ENCODE assay signal across 1 cellular context in the genomic region with DNA sequence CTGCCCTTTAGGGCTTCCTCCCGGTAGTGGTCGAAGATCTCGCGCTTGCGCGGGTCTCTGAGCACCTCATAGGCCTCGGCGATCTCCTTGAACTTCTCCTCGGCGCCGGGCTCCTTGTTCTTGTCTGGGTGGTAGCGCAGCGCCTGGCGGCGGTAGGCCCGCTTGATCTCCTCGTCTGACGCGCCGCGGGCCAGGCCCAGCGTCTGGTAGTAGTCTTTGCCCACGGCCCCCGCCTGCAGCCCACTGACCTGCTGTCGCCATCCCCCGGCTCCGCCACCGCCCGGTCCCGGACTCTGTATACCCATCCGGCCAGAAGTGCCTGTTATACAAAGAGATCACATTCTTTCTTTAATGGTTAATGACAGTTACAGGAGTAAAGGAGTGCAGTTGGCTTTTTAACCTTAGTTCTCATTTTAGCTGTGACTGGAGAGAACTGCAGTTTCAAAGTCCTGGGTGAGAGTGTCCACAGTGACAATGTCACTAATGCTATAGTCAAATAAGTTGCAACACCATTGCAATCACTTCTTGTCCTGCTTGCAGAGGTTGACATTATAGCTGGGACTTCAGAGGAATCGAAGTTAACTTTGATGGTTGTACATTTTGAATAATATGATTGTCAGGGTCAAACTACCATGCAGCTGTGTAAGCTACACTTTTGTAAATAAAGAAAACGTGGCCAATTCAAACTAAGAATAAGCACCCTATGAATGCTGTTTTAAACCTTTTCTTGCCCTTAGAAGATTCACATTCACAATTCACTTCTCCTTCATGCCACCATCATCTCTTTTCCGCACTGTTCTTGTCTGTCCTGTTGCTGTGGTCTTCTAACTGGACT.
TF ChIP-seq lines count a peak whose summit lies in the region.

No MANE protein-coding gene starts in this region.

TF ChIP-seq in HepG2, 621 proteins besides CTCF, POLR2A, EP300 and RAD21 (continued from another document and continues in another):
- TF ChIP-seq, protein P1, sequence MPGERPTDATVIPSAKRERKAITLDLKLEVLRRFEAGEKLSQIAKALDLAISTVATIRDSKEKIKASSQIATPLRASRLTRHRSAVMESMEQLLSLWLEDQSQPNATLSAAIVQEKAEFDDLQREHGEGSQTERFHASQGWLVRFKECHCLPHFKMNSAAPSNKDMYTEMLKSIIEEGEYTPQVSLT (CRISPR knock-in tag; IDR thresholded peaks at IDR 0.05; ENCODE audit: borderline replicate concordance, low read depth), result no peak
- TF ChIP-seq KDM2A (CRISPR knock-in tag; IDR thresholded peaks at IDR 0.05; ENCODE audit: borderline replicate concordance, low read depth), result 0 out of 2 replicates have a peak, but pooled peaks have one; percentile 19
- no peak for TF ChIP-seq ZNF772 (CRISPR knock-in tag; IDR thresholded peaks at IDR 0.05)
- TF ChIP-seq XBP1 (CRISPR knock-in tag; IDR thresholded peaks at IDR 0.05), result no peak
- TF ChIP-seq, protein P2, sequence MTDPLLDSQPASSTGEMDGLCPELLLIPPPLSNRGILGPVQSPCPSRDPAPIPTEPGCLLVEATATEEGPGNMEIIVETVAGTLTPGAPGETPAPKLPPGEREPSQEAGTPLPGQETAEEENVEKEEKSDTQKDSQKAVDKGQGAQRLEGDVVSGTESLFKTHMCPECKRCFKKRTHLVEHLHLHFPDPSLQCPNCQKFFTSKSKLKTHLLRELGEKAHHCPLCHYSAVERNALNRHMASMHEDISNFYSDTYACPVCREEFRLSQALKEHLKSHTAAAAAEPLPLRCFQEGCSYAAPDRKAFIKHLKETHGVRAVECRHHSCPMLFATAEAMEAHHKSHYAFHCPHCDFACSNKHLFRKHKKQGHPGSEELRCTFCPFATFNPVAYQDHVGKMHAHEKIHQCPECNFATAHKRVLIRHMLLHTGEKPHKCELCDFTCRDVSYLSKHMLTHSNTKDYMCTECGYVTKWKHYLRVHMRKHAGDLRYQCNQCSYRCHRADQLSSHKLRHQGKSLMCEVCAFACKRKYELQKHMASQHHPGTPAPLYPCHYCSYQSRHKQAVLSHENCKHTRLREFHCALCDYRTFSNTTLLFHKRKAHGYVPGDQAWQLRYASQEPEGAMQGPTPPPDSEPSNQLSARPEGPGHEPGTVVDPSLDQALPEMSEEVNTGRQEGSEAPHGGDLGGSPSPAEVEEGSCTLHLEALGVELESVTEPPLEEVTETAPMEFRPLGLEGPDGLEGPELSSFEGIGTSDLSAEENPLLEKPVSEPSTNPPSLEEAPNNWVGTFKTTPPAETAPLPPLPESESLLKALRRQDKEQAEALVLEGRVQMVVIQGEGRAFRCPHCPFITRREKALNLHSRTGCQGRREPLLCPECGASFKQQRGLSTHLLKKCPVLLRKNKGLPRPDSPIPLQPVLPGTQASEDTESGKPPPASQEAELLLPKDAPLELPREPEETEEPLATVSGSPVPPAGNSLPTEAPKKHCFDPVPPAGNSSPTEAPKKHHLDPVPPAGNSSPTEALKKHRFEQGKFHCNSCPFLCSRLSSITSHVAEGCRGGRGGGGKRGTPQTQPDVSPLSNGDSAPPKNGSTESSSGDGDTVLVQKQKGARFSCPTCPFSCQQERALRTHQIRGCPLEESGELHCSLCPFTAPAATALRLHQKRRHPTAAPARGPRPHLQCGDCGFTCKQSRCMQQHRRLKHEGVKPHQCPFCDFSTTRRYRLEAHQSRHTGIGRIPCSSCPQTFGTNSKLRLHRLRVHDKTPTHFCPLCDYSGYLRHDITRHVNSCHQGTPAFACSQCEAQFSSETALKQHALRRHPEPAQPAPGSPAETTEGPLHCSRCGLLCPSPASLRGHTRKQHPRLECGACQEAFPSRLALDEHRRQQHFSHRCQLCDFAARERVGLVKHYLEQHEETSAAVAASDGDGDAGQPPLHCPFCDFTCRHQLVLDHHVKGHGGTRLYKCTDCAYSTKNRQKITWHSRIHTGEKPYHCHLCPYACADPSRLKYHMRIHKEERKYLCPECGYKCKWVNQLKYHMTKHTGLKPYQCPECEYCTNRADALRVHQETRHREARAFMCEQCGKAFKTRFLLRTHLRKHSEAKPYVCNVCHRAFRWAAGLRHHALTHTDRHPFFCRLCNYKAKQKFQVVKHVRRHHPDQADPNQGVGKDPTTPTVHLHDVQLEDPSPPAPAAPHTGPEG (CRISPR knock-in tag; IDR thresholded peaks at IDR 0.05), result no peak
- TF ChIP-seq ZNF598 (CRISPR knock-in tag; IDR thresholded peaks at IDR 0.05; ENCODE audit: borderline replicate concordance), result 0 out of 2 replicates have a peak, but pooled peaks have one; percentile 17
- TF ChIP-seq, protein P3, sequence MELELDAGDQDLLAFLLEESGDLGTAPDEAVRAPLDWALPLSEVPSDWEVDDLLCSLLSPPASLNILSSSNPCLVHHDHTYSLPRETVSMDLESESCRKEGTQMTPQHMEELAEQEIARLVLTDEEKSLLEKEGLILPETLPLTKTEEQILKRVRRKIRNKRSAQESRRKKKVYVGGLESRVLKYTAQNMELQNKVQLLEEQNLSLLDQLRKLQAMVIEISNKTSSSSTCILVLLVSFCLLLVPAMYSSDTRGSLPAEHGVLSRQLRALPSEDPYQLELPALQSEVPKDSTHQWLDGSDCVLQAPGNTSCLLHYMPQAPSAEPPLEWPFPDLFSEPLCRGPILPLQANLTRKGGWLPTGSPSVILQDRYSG (CRISPR knock-in tag; IDR thresholded peaks at IDR 0.05), result no peak
- no peak for TF ChIP-seq REL (CRISPR knock-in tag; conservative IDR thresholded peaks at IDR 0.05)
- TF ChIP-seq ZNF709 (CRISPR knock-in tag; IDR thresholded peaks at IDR 0.05), result 0 out of 2 replicates have a peak, but pooled peaks have one; percentile 26
- no peak for TF ChIP-seq ERF (CRISPR knock-in tag; IDR thresholded peaks at IDR 0.05)
- TF ChIP-seq ZNF883 (CRISPR knock-in tag; IDR thresholded peaks at IDR 0.05; ENCODE audit: not compliant biosample characterization), result no peak
- no peak for TF ChIP-seq RFX5 (IDR thresholded peaks at IDR 0.05; ENCODE audit: low read depth, low read length)
- no peak for TF ChIP-seq GTF3A (CRISPR knock-in tag; conservative IDR thresholded peaks at IDR 0.05)
- peak; percentile 93 for TF ChIP-seq MED1 (CRISPR knock-in tag; IDR thresholded peaks at IDR 0.05)
- peak; percentile 35; the same call in 1 of the 2 replicates for TF ChIP-seq TCF7L2 (IDR thresholded peaks at IDR 0.05; ENCODE audit: low read depth, low read length)
- TF ChIP-seq THAP11 (CRISPR knock-in tag; IDR thresholded peaks at IDR 0.05), result peak; percentile 52; the same call in 1 of the 2 replicates
- TF ChIP-seq ZNF562 (CRISPR knock-in tag; IDR thresholded peaks at IDR 0.05; ENCODE audit: borderline replicate concordance), result no peak
- TF ChIP-seq, protein P4, sequence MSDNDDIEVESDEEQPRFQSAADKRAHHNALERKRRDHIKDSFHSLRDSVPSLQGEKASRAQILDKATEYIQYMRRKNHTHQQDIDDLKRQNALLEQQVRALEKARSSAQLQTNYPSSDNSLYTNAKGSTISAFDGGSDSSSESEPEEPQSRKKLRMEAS (IDR thresholded peaks at IDR 0.05), result peak; percentile 41
- peak; percentile 96 for TF ChIP-seq NR2F2 (IDR thresholded peaks at IDR 0.05; ENCODE audit: borderline replicate concordance, low read depth)
- no peak for TF ChIP-seq ZNF782 (CRISPR knock-in tag; IDR thresholded peaks at IDR 0.05; ENCODE audit: borderline replicate concordance)
- no peak for TF ChIP-seq ZNF20 (CRISPR knock-in tag; IDR thresholded peaks at IDR 0.05)
- TF ChIP-seq SOX6 (IDR thresholded peaks at IDR 0.05), result no peak
- TF ChIP-seq SOX6 (CRISPR knock-in tag; IDR thresholded peaks at IDR 0.05), result peak; percentile 95
- TF ChIP-seq ZNF10 (CRISPR knock-in tag; IDR thresholded peaks at IDR 0.05; ENCODE audit: borderline replicate concordance, low read depth), result no peak
- TF ChIP-seq, protein P5, sequence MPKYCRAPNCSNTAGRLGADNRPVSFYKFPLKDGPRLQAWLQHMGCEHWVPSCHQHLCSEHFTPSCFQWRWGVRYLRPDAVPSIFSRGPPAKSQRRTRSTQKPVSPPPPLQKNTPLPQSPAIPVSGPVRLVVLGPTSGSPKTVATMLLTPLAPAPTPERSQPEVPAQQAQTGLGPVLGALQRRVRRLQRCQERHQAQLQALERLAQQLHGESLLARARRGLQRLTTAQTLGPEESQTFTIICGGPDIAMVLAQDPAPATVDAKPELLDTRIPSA (CRISPR knock-in tag; IDR thresholded peaks at IDR 0.05; ENCODE audit: borderline replicate concordance), result no peak
- no peak for TF ChIP-seq POLR2AphosphoS2 (IDR thresholded peaks at IDR 0.05; ENCODE audit: low read depth, low read length)
- TF ChIP-seq FOXC1 (CRISPR knock-in tag; IDR thresholded peaks at IDR 0.05; ENCODE audit: borderline replicate concordance), result no peak
- peak; percentile 91 for TF ChIP-seq MIXL1 (CRISPR knock-in tag; IDR thresholded peaks at IDR 0.05)
- peak; percentile 74; the same call in 1 of the 2 replicates for TF ChIP-seq SMARCC2 (IDR thresholded peaks at IDR 0.05)
- TF ChIP-seq ZNF674 (CRISPR knock-in tag; IDR thresholded peaks at IDR 0.05; ENCODE audit: low read depth), result no peak
- TF ChIP-seq, protein P6, sequence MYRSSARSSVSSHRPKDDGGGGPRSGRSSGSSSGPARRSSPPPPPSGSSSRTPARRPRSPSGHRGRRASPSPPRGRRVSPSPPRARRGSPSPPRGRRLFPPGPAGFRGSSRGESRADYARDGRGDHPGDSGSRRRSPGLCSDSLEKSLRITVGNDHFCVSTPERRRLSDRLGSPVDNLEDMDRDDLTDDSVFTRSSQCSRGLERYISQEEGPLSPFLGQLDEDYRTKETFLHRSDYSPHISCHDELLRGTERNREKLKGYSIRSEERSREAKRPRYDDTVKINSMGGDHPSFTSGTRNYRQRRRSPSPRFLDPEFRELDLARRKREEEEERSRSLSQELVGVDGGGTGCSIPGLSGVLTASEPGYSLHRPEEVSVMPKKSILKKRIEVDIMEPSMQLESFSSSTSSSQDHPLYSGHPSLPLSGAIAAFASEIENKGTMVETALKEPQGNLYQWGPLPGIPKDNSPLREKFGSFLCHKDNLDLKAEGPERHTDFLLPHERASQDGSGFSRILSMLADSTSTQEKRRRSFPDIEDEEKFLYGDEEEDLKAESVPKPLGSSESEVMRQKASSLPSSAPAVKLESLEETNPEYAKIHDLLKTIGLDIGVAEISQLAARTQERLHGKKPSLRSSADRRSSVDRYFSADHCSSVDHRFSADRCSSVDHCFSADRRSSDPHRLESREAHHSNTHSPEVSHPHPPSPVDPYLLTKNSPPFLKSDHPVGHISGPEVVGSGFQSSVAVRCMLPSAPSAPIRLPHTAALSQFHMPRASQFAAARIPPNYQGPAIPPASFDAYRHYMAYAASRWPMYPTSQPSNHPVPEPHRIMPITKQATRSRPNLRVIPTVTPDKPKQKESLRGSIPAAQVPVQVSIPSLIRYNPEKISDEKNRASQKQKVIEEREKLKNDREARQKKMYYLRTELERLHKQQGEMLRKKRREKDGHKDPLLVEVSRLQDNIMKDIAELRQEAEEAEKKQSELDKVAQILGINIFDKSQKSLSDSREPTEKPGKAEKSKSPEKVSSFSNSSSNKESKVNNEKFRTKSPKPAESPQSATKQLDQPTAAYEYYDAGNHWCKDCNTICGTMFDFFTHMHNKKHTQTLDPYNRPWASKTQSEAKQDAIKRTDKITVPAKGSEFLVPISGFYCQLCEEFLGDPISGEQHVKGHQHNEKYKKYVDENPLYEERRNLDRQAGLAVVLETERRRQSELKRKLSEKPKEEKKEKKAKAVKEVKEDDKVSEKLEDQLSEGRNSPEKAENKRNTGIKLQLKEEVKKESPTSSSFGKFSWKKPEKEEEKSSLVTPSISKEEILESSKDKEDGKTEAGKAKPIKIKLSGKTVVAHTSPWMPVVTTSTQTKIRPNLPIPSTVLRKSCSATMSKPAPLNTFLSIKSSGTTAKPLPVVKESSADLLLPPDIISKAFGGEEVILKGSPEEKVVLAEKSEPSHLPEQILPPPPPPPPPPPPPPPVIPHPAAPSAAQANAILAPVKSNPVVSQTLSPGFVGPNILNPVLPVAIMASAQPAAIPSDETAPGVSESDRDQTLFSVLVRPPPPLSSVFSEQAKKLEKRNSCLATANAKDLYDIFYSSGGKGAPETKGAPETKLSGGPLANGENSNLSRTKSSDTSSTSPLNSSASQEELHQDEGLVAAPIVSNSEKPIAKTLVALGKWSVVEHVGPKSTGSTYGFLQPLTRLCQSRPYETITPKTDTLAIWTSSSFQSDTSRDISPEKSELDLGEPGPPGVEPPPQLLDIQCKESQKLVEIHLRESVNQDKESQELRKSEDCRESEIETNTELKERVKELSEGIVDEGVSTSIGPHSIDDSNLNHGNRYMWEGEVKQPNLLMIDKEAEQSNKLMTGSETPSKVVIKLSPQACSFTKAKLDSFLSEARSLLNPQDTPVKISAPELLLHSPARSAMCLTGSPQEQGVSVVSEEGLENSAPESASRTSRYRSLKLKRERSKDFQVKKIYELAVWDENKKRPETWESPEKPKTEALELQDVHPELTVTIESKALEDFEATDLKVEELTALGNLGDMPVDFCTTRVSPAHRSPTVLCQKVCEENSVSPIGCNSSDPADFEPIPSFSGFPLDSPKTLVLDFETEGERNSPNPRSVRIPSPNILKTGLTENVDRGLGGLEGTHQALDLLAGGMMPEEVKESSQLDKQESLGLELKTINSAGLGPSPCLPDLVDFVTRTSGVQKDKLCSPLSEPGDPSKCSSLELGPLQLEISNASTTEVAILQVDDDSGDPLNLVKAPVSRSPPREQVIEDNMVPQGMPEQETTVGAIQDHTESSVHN (CRISPR knock-in tag; IDR thresholded peaks at IDR 0.05), result no peak
- TF ChIP-seq, protein P7, sequence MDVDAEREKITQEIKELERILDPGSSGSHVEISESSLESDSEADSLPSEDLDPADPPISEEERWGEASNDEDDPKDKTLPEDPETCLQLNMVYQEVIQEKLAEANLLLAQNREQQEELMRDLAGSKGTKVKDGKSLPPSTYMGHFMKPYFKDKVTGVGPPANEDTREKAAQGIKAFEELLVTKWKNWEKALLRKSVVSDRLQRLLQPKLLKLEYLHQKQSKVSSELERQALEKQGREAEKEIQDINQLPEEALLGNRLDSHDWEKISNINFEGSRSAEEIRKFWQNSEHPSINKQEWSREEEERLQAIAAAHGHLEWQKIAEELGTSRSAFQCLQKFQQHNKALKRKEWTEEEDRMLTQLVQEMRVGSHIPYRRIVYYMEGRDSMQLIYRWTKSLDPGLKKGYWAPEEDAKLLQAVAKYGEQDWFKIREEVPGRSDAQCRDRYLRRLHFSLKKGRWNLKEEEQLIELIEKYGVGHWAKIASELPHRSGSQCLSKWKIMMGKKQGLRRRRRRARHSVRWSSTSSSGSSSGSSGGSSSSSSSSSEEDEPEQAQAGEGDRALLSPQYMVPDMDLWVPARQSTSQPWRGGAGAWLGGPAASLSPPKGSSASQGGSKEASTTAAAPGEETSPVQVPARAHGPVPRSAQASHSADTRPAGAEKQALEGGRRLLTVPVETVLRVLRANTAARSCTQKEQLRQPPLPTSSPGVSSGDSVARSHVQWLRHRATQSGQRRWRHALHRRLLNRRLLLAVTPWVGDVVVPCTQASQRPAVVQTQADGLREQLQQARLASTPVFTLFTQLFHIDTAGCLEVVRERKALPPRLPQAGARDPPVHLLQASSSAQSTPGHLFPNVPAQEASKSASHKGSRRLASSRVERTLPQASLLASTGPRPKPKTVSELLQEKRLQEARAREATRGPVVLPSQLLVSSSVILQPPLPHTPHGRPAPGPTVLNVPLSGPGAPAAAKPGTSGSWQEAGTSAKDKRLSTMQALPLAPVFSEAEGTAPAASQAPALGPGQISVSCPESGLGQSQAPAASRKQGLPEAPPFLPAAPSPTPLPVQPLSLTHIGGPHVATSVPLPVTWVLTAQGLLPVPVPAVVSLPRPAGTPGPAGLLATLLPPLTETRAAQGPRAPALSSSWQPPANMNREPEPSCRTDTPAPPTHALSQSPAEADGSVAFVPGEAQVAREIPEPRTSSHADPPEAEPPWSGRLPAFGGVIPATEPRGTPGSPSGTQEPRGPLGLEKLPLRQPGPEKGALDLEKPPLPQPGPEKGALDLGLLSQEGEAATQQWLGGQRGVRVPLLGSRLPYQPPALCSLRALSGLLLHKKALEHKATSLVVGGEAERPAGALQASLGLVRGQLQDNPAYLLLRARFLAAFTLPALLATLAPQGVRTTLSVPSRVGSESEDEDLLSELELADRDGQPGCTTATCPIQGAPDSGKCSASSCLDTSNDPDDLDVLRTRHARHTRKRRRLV (CRISPR knock-in tag; IDR thresholded peaks at IDR 0.05), result peak; percentile 58; the same call in 1 of the 2 replicates
